ENCODE assay signal across 21 cellular contexts in genomic region chr4:188329526-188329925, GRCh38.
"Had no signal": no experiment of that assay in that cellular context is flagged by ENCODE, and none has a peak within 500 bp of the region (broad histone marks: within the 10 kb centered on the region; RNA-seq: fewer than 3 reads in every experiment).

No MANE protein-coding gene starts in this region.

- H3K4me3 ChIP-seq: SJSA1, SK-N-MC had no signal

- FAIRE-seq: RCC 7860 had no signal

- H3K27me3 ChIP-seq: SJSA1 had no signal

- DNase-seq: KBM-7, MV-4-11, NCI-H1092, NCI-H1105 treated with DMSO at 0.1 percent for 48 hours, NCI-H1417 treated with DMSO at 0.1 percent for 48 hours, NCI-H146, NCI-H1694 treated with DMSO at 0.1 percent for 48 hours, NCI-H1930, NCI-H2081, NCI-H2107, NCI-H2227 treated with DMSO at 0.1 percent for 48 hours, NCI-H510A, NCI-H524 treated with DMSO at 0.1 percent for 48 hours, NCI-H69, NCI-H774, Right ventricle myocardium superior, RPMI8226, SIG-M5 had no signal

- H3K9me3 ChIP-seq: SJSA1 had no signal

- H3K27ac ChIP-seq: SJSA1, SK-N-MC had no signal

- H3K36me3 ChIP-seq: SJSA1 had no signal

- H3K4me1 ChIP-seq: SJSA1 had no signal
